In genomic region chr22:32801001-32801435, GRCh38 we compare ENCODE assay signal across 11 cellular contexts. TPM values are rescaled to one million over a fixed set of nuclear protein-coding genes. Genes with fewer than 3 reads are reported as not detected.
DNase-seq lines count a peak whose midpoint lies in the region; ATAC-seq and TF ChIP-seq lines count a peak whose summit lies in the region.
"Had no signal": no experiment of that assay in that cellular context is flagged by ENCODE, and none has a peak within 500 bp of the region (broad histone marks: within the 10 kb centered on the region; RNA-seq: fewer than 3 reads in every experiment).

No MANE protein-coding gene starts in this region.

- H3K27ac Mint-ChIP-seq in T-helper 17 cell = no peak overlapping the region

- CTCF ChIA-PET in A673 (lab: Charles Lee) = no interaction called here

- H3K27me3 ChIP-seq in A673 (replicated peaks; ENCODE audit: insufficient read depth, low read depth, low read length, poor library complexity) = peaks cover 59% of the 10 kb centered on the region
- no peaks in the 10 kb centered on the region for H3K27me3 ChIP-seq in cardiac muscle cell
- H3K27me3 ChIP-seq in osteoblast (ENCODE audit: insufficient read depth, low read length) = no peaks in the 10 kb centered on the region
- H3K27me3 ChIP-seq: BLaER1 treated with 17β-estradiol and CSF1 and Interleukin-3, amounts not matched to agents 10 nM and 100 nM had no signal

- no peak for TF ChIP-seq CTCF in A673 (conservative IDR thresholded peaks at IDR 0.05; ENCODE audit: low read depth, low read length)
- TF ChIP-seq CTCF in cardiac muscle cell (IDR thresholded peaks at IDR 0.05; ENCODE audit: low read depth, low read length) = no peak
- no peak for TF ChIP-seq CTCF in osteoblast (IDR thresholded peaks at IDR 0.05; ENCODE audit: extremely low read depth, low read depth, low read length)

- H3K4me1 Mint-ChIP-seq in T-helper 17 cell = peaks cover 5% of the 10 kb centered on the region

- peak overlapping the region; percentile 52 for H3K4me3 Mint-ChIP-seq in T-helper 17 cell

- H3K27ac ChIP-seq in A673 (ENCODE audit: low read depth, low read length, poor library complexity, severe bottlenecking) (no peak overlapping the region), cardiac muscle cell (peak overlapping the region; percentile 41), osteoblast (ENCODE audit: low read depth, low read length) (peak overlapping the region; percentile 49)
- H3K27ac ChIP-seq: BLaER1 treated with 17β-estradiol and CSF1 and Interleukin-3, amounts not matched to agents 10 nM and 100 nM had no signal

- peaks cover 93% of the 10 kb centered on the region for H3K27me3 Mint-ChIP-seq in T-helper 17 cell

- intact Hi-C loops in A673 (cut with micrococcal nuclease; ENCODE audit: unreplicated experiment) = loop anchor here (5.0 kb wide), 1 partner anchor 201 kb away; no protein-coding TSS in a partner anchor

- H3K4me2 ChIP-seq in osteoblast (ENCODE audit: insufficient read depth, low read length) = peak overlapping the region; percentile 69
- H3K4me2 ChIP-seq: BLaER1 treated with 17β-estradiol and CSF1 and Interleukin-3, amounts not matched to agents 10 nM and 100 nM had no signal

- H2AFZ ChIP-seq in osteoblast (ENCODE audit: low read length) = peak overlapping the region; percentile 58

- H3K4me3 ChIP-seq in A673 (ENCODE audit: low read depth, low read length, poor library complexity, severe bottlenecking) (peak overlapping the region; percentile 52), cardiac muscle cell (peak overlapping the region; percentile 97), osteoblast (ENCODE audit: insufficient read depth, low read length) (peak overlapping the region; percentile 73)
- H3K4me3 ChIP-seq: BLaER1 treated with 17β-estradiol and CSF1 and Interleukin-3, amounts not matched to agents 10 nM and 100 nM had no signal

- H3K9me3 ChIP-seq in A673 (ENCODE audit: low read depth, low read length, poor library complexity, severe bottlenecking) (no peaks in the 10 kb centered on the region), T-helper 17 cell (ENCODE audit: control insufficient read depth, low read length, poor library complexity, severe bottlenecking) (no peaks in the 10 kb centered on the region), cardiac muscle cell (ENCODE audit: low read depth) (no peaks in the 10 kb centered on the region), osteoblast (ENCODE audit: low read depth, low read length) (no peaks in the 10 kb centered on the region)
- H3K9me3 ChIP-seq: BLaER1 treated with 17β-estradiol and CSF1 and Interleukin-3, amounts not matched to agents 10 nM and 100 nM had no signal

- ATAC-seq in T-helper 17 cell (no peak), HG03342 (IDR thresholded peaks at IDR 0.05; ENCODE audit: unreplicated experiment) (no peak), GM18868 (IDR thresholded peaks at IDR 0.05; ENCODE audit: unreplicated experiment) (no peak)

- peaks cover 49% of the 10 kb centered on the region for H3K79me2 ChIP-seq in osteoblast (ENCODE audit: insufficient read depth, low read length)

- no TSS peak for BruUV-seq in A673 (replicated peaks; lab: Mats Ljungman, UMichigan)

- peaks cover 41% of the 10 kb centered on the region for H4K20me1 ChIP-seq in osteoblast (ENCODE audit: insufficient read depth, low read length)
- H4K20me1 ChIP-seq: BLaER1 treated with 17β-estradiol and CSF1 and Interleukin-3, amounts not matched to agents 10 nM and 100 nM had no signal

- H3K4me1 ChIP-seq in A673 (ENCODE audit: insufficient read depth, low read length, poor library complexity, severe bottlenecking) (no peaks in the 10 kb centered on the region), cardiac muscle cell (ENCODE audit: low read depth) (peaks cover 27% of the 10 kb centered on the region), osteoblast (ENCODE audit: insufficient read depth, low read length) (peaks cover 53% of the 10 kb centered on the region)

- H3K36me3 ChIP-seq in A673 (ENCODE audit: insufficient read depth, low read length, poor library complexity, severe bottlenecking) (no peaks in the 10 kb centered on the region), cardiac muscle cell (no peaks in the 10 kb centered on the region), osteoblast (ENCODE audit: insufficient read depth, low read length) (peaks cover 21% of the 10 kb centered on the region)
- H3K36me3 ChIP-seq: BLaER1 treated with 17β-estradiol and CSF1 and Interleukin-3, amounts not matched to agents 10 nM and 100 nM had no signal

- DNase-seq in A673 (ENCODE audit: low spot score) (no peak), T-helper 17 cell (no peak), cardiac muscle cell (ENCODE audit: low read depth in 1 of 2, low spot score in 1 of 2) (no peak), osteoblast (ENCODE audit: insufficient read length, low spot score, missing footprints) (no peak), activated gamma-delta T cell (lab: John Stamatoyannopoulos, UW) (no peak), anterior cingulate cortex (lab: John Stamatoyannopoulos, UW) (no peak)
- DNase-seq: NCI-H1417, SW 1271 had no signal

- POLR2A ChIA-PET in A673 (lab: Charles Lee; ENCODE audit: low non-redundant PET) = no interaction called here

- peaks cover 3% of the 10 kb centered on the region for H3K36me3 Mint-ChIP-seq in T-helper 17 cell (ENCODE audit: low read depth)

RNA-seq across cellular contexts. Expression of gene TIMP3, which starts 0.5 kb away (rescaled TPM):
- total RNA-seq in A673 (2021) (13.7 and 14.1 TPM in 2 replicates), T-helper 17 cell (under 1 TPM in 1 of 2 donors, not detected in 1; 0.26 TPM), cardiac muscle cell (72.8 and 91.3 TPM in 2 replicates), osteoblast (1,020 and 1,293 TPM in 2 replicates)
- 85.9 and 126 TPM in 2 replicates for polyA plus RNA-seq in cardiac muscle cell

Comparison
In these comparisons a context has a peak if more than half of its experiments do, and no peak if none do; other contexts are left out.
1. RNA of gene TIMP3, which starts 0.5 kb away (total RNA-seq): 1,020 to 1,293 TPM in osteoblast; 72.8 to 91.3 TPM in cardiac muscle cell, 13.7 to 14.1 TPM in A673 and 0.26 TPM in T-helper 17 cell; every median in the first group is over 10 times any median in the second.
2. Peak in every context shown above with its lines, with median percentiles within 50 percentile points of each other: H3K4me3 ChIP-seq.